In genomic region chr19:13277104-13277809, GRCh38 we compare ENCODE assay signal across 7 cellular contexts.
DNase-seq lines count a peak whose midpoint lies in the region; TF ChIP-seq lines count a peak whose summit lies in the region.

No MANE protein-coding gene starts in this region.

- H3K27ac Mint-ChIP-seq in progenitor cell of endocrine pancreas, result no peak overlapping the region

- H3K4me3 Mint-ChIP-seq in progenitor cell of endocrine pancreas (ENCODE audit: low read depth), result no peak overlapping the region

- peaks cover 7% of the 10 kb centered on the region for H3K27me3 Mint-ChIP-seq in progenitor cell of endocrine pancreas

- 0 out of 2 replicates have a peak, but pooled peaks cover 7% of the 10 kb centered on the region for H3K27me3 ChIP-seq in SJSA1 (replicated peaks)

- peak; percentile 41 for TF ChIP-seq CTCF in GM12864 (IDR thresholded peaks at IDR 0.05; ENCODE audit: low read depth, low read length, missing control alignments)
- peak; percentile 72 for TF ChIP-seq CTCF in progenitor cell of endocrine pancreas (IDR thresholded peaks at IDR 0.05; ENCODE audit: unreplicated experiment)

- H3K4me3 ChIP-seq in GM12864 (ENCODE audit: low read depth, low read length) (no peak overlapping the region), SJSA1 (no peak overlapping the region)

- DNase-seq in GM12864 (ENCODE audit: low read depth) (peak; percentile 74), SJSA1 (ENCODE audit: low read depth in 1 of 2, low spot score in 2 of 2) (peak; percentile 56 to 81), germinal center (ENCODE audit: low spot score) (peak; percentile 72), progenitor cell of endocrine pancreas (ENCODE audit: low spot score, unreplicated experiment) (peak; percentile 49), ureter (ENCODE audit: low spot score) (peak; percentile 56)
- peak; percentile 17 for DNase-seq in activated T-helper 9 cell treated with anti-CD3 and anti-CD28 coated beads, Interleukin-2, amount 50 U/mL, for 16 hours (ENCODE audit: low read depth)

- H3K4me1 ChIP-seq in SJSA1 (replicated peaks), result peaks cover 4% of the 10 kb centered on the region

- H3K9me3 ChIP-seq in KOPT-K1 (ENCODE audit: insufficient read depth, low read length, poor library complexity, severe bottlenecking), result peaks cover 4% of the 10 kb centered on the region
- H3K9me3 ChIP-seq in SJSA1 (replicated peaks), result no peaks in the 10 kb centered on the region

- H3K36me3 ChIP-seq in KOPT-K1 (ENCODE audit: insufficient read depth, low read length), result no peaks in the 10 kb centered on the region
- H3K36me3 ChIP-seq in SJSA1, result no peaks in the 10 kb centered on the region

- H3K27ac ChIP-seq in KOPT-K1 (ENCODE audit: low read depth, low read length, poor library complexity, severe bottlenecking) (peak overlapping the region; percentile 9), SJSA1 (no peak overlapping the region)

- H3K9me3 Mint-ChIP-seq in progenitor cell of endocrine pancreas (ENCODE audit: low read depth), result no peaks in the 10 kb centered on the region

- no peaks in the 10 kb centered on the region for H3K4me1 Mint-ChIP-seq in progenitor cell of endocrine pancreas (ENCODE audit: low read depth)

- no peaks in the 10 kb centered on the region for H3K36me3 Mint-ChIP-seq in progenitor cell of endocrine pancreas (ENCODE audit: insufficient read depth)

Comparison
In these comparisons a context has a peak if more than half of its experiments do, and no peak if none do; other contexts are left out.
1. DNase-seq: peak in every context shown above with its lines; median percentile 74 in GM12864; 72 in germinal center; 68 in SJSA1; 56 in ureter; 49 in progenitor cell of endocrine pancreas; 17 in activated T-helper 9 cell treated with anti-CD3 and anti-CD28 coated beads, Interleukin-2, amount 50 U/mL, for 16 hours.